In the genomic region with DNA sequence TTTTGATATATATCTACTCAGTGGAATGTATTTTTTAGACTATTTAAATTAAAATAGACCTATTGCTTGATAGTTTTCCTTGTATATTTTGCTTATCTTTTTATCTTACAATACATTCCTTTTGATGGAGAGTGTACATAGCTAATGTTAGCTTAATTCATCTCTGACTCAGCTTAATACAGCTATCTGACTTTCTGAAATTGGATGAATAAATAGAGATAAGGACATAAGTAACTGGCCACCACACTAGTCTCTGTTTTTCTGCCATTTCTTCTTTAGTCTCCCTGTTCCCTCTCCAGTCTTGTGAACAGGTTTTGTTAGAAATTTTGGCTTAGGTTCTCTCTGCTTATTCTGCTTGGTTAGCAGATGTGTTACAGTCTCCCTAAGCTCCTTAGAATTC, we compare ENCODE assay signal across 22 cellular contexts. TPM values are rescaled to one million over a fixed set of nuclear protein-coding genes. Genes with fewer than 3 reads are reported as not detected.
DNase-seq lines count a peak whose midpoint lies in the region; ATAC-seq, FAIRE-seq and TF ChIP-seq lines count a peak whose summit lies in the region.
"Had no signal": no experiment of that assay in that cellular context is flagged by ENCODE, and none has a peak within 500 bp of the region (broad histone marks: within the 10 kb centered on the region; RNA-seq: fewer than 3 reads in every experiment).

No MANE protein-coding gene starts in this region.

- H3K9ac ChIP-seq in GM23248 (no peak overlapping the region), endothelial cell of umbilical vein (replicated peaks; ENCODE audit: extremely low read depth, insufficient read depth, low read length) (no peak overlapping the region)

- CTCF ChIA-PET in endothelial cell of umbilical vein (lab: Charles Lee) = interaction anchor here (1.1 to 1.3 kb wide), 3 partner anchors 9 to 170 kb away, joined by 3 to 4 read pairs (median 3); no protein-coding TSS in a partner anchor

- intact Hi-C loops in endothelial cell of umbilical vein (cut with micrococcal nuclease) (no loop called here), pancreas (cut with DNase I) (no loop called here)

- no peak overlapping the region for H3K4me3 ChIP-seq in GM23248
- H3K4me3 ChIP-seq in endothelial cell of umbilical vein (replicated peaks in 1 of 3; ENCODE audit: insufficient read depth in 1 of 3, low read depth in 1 of 3, low read length in 3 of 3) = no peak overlapping the region
- H3K4me3 ChIP-seq in pancreas = no peak overlapping the region
- H3K4me3 ChIP-seq: esophagus muscularis mucosa, tibial nerve had no signal

- H3K9me3 ChIP-seq in GM23248 (ENCODE audit: low read depth) (no peaks in the 10 kb centered on the region), endothelial cell of umbilical vein (replicated peaks; ENCODE audit: control insufficient read depth, insufficient read depth, low read length) (no peaks in the 10 kb centered on the region), pancreas (no peaks in the 10 kb centered on the region)

- no peaks in the 10 kb centered on the region for H3K9me1 ChIP-seq in endothelial cell of umbilical vein (replicated peaks; ENCODE audit: control insufficient read depth, extremely low read depth, insufficient read depth, low read length)

- POLR2A ChIA-PET in endothelial cell of umbilical vein (lab: Charles Lee) = no interaction called here

- FAIRE-seq in endothelial cell of umbilical vein (lab: Jason Lieb, UNC) (no peak), pancreas (lab: Jason Lieb, UNC) (peak; percentile 54)
- FAIRE-seq: colon, frontal cortex, GM18507, HTR-8/SVneo, keratinocyte had no signal

- H3K27me3 ChIP-seq in GM23248 (replicated peaks; ENCODE audit: insufficient read depth) = no peaks in the 10 kb centered on the region
- H3K27me3 ChIP-seq in endothelial cell of umbilical vein (ENCODE audit: control insufficient read depth in 2 of 2, insufficient read depth in 2 of 2, low read length in 2 of 2) = no peaks in the 10 kb centered on the region
- H3K27me3 ChIP-seq in pancreas = no peaks in the 10 kb centered on the region
- H3K27me3 ChIP-seq: esophagus muscularis mucosa, tibial nerve had no signal

- H3K36me3 ChIP-seq in GM23248 (ENCODE audit: low read depth) = no peaks in the 10 kb centered on the region
- H3K36me3 ChIP-seq in endothelial cell of umbilical vein (ENCODE audit: control insufficient read depth in 2 of 2, extremely low read depth in 1 of 2, insufficient read depth in 2 of 2, low read length in 2 of 2) = no peaks in the 10 kb centered on the region
- H3K36me3 ChIP-seq in pancreas = no peaks in the 10 kb centered on the region
- H3K36me3 ChIP-seq: esophagus muscularis mucosa had no signal

- TF ChIP-seq POLR2A in endothelial cell of umbilical vein (IDR thresholded peaks at IDR 0.05; ENCODE audit: low read depth, low read length) = no peak

- no TSS peak for BruUV-seq in endothelial cell of umbilical vein (replicated peaks; lab: Mats Ljungman, UMichigan)

- no peak for TF ChIP-seq CTCF in endothelial cell of umbilical vein (IDR thresholded peaks at IDR 0.05; ENCODE audit: extremely low read depth in 1 of 2, insufficient read depth in 1 of 2, low read depth in 1 of 2, low read length in 2 of 2)
- no peak for TF ChIP-seq CTCF in pancreas (IDR thresholded peaks at IDR 0.05)

- ATAC-seq in pancreas (peak in 1 of 4 donors; percentile 36), GM18907 (IDR thresholded peaks at IDR 0.05; ENCODE audit: unreplicated experiment) (no peak), GM19467 (IDR thresholded peaks at IDR 0.05; ENCODE audit: unreplicated experiment) (no peak)

- H3K4me2 ChIP-seq in GM23248 (ENCODE audit: unreplicated experiment) (no peak overlapping the region), endothelial cell of umbilical vein (ENCODE audit: insufficient read depth, low read length) (peak overlapping the region; percentile 16)

- DNase-seq in GM23248 (peak; percentile 2), NCI-H446 treated with DMSO at 0.1 percent for 48 hours (lab: John Stamatoyannopoulos, UW) (peak; percentile 45), endothelial cell of umbilical vein (ENCODE audit: low read depth, low spot score) (peak; percentile 31), pancreas (no peak), DMS114 treated with DMSO at 0.1 percent for 48 hours (lab: John Stamatoyannopoulos, UW; ENCODE audit: unreplicated experiment) (no peak)
- DNase-seq: activated CD4-positive, alpha-beta memory T cell treated with anti-CD3 and anti-CD28 coated beads for 36 hours; activated CD4-positive, CD25-positive, alpha-beta regulatory T cell; activated naive CD8-positive, alpha-beta T cell treated with anti-CD3 and anti-CD28 coated beads for 36 hours; CD4-positive, CD25-positive, alpha-beta regulatory T cell; DMS153; GF-D8; KG1; T-helper 9 cell had no signal

- no peaks in the 10 kb centered on the region for H4K20me1 ChIP-seq in GM23248 (ENCODE audit: insufficient read depth)
- H4K20me1 ChIP-seq in endothelial cell of umbilical vein (replicated peaks; ENCODE audit: control insufficient read depth, extremely low read depth, insufficient read depth, low read length) = no peaks in the 10 kb centered on the region

- H3K4me1 ChIP-seq in GM23248 (ENCODE audit: insufficient read depth) (peaks cover 3% of the 10 kb centered on the region; the same call in 1 of the 2 replicates), endothelial cell of umbilical vein (ENCODE audit: control insufficient read depth, extremely low read depth, insufficient read depth, low read length) (peaks cover 2% of the 10 kb centered on the region), pancreas (peaks cover 0 to 9% (median 5%) of the 10 kb centered on the region in 3 donors)
- H3K4me1 ChIP-seq: tibial nerve had no signal

- H3F3A ChIP-seq in GM23248 (ENCODE audit: insufficient read depth) = no peaks in the 10 kb centered on the region

- H3K79me2 ChIP-seq in GM23248 (ENCODE audit: insufficient read depth) = peaks cover 1% of the 10 kb centered on the region
- peaks cover 3% of the 10 kb centered on the region for H3K79me2 ChIP-seq in endothelial cell of umbilical vein (ENCODE audit: control insufficient read depth, insufficient read depth, low read length)

- no peaks in the 10 kb centered on the region for H3K9me2 ChIP-seq in GM23248 (ENCODE audit: insufficient read depth)

- dilution Hi-C loops in endothelial cell of umbilical vein (cut with MboI; ENCODE audit: extremely low pct_ligation_motif_present, low sequenced_read_pairs) = no loop called here

- H3K27ac ChIP-seq in GM23248 = no peak overlapping the region
- no peak overlapping the region for H3K27ac ChIP-seq in endothelial cell of umbilical vein (ENCODE audit: insufficient read depth, low read depth, low read length)
- H3K27ac ChIP-seq in pancreas = no peak overlapping the region
- H3K27ac ChIP-seq: esophagus muscularis mucosa, tibial nerve had no signal

- H2AFZ ChIP-seq in GM23248 (no peak overlapping the region), endothelial cell of umbilical vein (ENCODE audit: low read depth, low read length) (no peak overlapping the region)

- in situ Hi-C loops in GM23248 (cut with MboI) = no loop called here

TF ChIP-seq in endothelial cell of umbilical vein, 7 proteins besides CTCF, POLR2A, EP300 and RAD21:
- TF ChIP-seq GATA2 (IDR thresholded peaks at IDR 0.05; ENCODE audit: insufficient read depth, insufficient read length, low read depth, low read length) = peak; percentile 30
- no peak for TF ChIP-seq POLR2AphosphoS5 (IDR thresholded peaks at IDR 0.05; ENCODE audit: insufficient read depth, low read depth, low read length)

RNA-seq across cellular contexts. Expression of gene XPR1, which starts 59.5 kb away (rescaled TPM):
- total RNA-seq in GM23248 (2014; rRNA removed; shearing (Covaris generic)) = 11.9 and 15.6 TPM in 2 replicates
- polyA plus RNA-seq in GM23248 (2016; fragmentation: Nextera tagmentation; extraction: Ambion mirVana) = 4.9 and 5.4 TPM in 2 replicates
- total RNA-seq in endothelial cell of umbilical vein = 26.7 and 29.3 TPM in 2 replicates
- polyA plus RNA-seq in endothelial cell of umbilical vein = 14.4 and 23.9 TPM in 2 replicates
- 13.0 and 13.3 TPM in 2 replicates for polyA plus RNA-seq in endothelial cell of umbilical vein (2011; cell fraction: cytosol; rRNA removed)
- polyA plus RNA-seq in endothelial cell of umbilical vein (2011; cell fraction: nucleus; rRNA removed) = 10.9 and 11.5 TPM in 2 replicates
- polyA plus RNA-seq in endothelial cell of umbilical vein (2012) = 15.7 and 24.1 TPM in 2 replicates
- polyA minus RNA-seq in endothelial cell of umbilical vein = 50.7 and 69.7 TPM in 2 replicates
- 17.9 TPM for polyA minus RNA-seq in endothelial cell of umbilical vein (2011; cell fraction: cytosol; rRNA and poly(A)+ RNA removed)
- polyA minus RNA-seq in endothelial cell of umbilical vein (2011; cell fraction: nucleus; rRNA and poly(A)+ RNA removed) = 27.0 and 39.3 TPM in 2 replicates
- total RNA-seq in pancreas = 10 to 100 TPM; 10.6 to 25.3 (median 15.2) TPM
- 1 to 10 TPM; 3.4 to 7.5 TPM for polyA plus RNA-seq in pancreas

Comparison
In these comparisons a context has a peak if more than half of its experiments do, and no peak if none do; other contexts are left out.
1. DNase-seq: peak in GM23248 (single experiment), NCI-H446 treated with DMSO at 0.1 percent for 48 hours (single experiment) and endothelial cell of umbilical vein (single experiment); none in pancreas (0 of 6) and DMS114 treated with DMSO at 0.1 percent for 48 hours (single experiment).